In the genomic region with DNA sequence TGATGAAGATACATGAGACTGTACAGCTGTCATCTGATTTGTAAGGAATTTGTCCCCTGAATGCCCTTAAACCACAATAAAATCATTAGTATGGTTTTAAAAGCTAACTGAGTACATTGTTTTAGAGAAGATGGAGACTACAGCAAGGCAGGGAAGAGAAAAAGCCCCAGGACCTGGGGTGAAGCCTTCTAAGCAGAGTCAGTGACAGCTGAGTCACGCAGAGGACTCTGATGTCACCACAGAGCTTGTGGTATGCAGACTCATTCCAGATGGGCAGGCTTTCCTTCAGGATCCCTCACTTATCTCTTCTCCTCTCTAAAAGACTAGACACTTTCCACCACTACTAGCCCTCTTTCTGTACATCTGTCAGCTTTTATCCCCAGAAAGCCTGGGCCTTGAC, we compare ENCODE assay signal across 12 cellular contexts.
DNase-seq lines count a peak whose midpoint lies in the region.
"Had no signal": no experiment of that assay in that cellular context is flagged by ENCODE, and none has a peak within 500 bp of the region (broad histone marks: within the 10 kb centered on the region; RNA-seq: fewer than 3 reads in every experiment).

No MANE protein-coding gene starts in this region.

- in situ Hi-C loops in Caki2 (cut with HindIII; ENCODE audit: low pct_unique_long_range_greater_than_20kb, low sequenced_read_pairs): no loop called here

- peak; percentile 58 for DNase-seq in Caki2 (ENCODE audit: low read depth)
- DNase-seq in H4 (ENCODE audit: low spot score): peak; percentile 56
- DNase-seq in SK-N-DZ (ENCODE audit: low spot score): peak; percentile 30
- DNase-seq in iris pigment epithelial cell (ENCODE audit: low read depth): peak; percentile 2
- no peak for DNase-seq in epidermal melanocyte (ENCODE audit: insufficient read length, low spot score)
- no peak for DNase-seq in activated gamma-delta T cell (lab: John Stamatoyannopoulos, UW)
- DNase-seq in NCI-H510A (lab: John Stamatoyannopoulos, UW): no peak
- DNase-seq in NOMO-1 (lab: John Stamatoyannopoulos, UW; ENCODE audit: unreplicated experiment in 2 of 2): no peak
- DNase-seq: activated CD8-positive, alpha-beta memory T cell treated with anti-CD3 and anti-CD28 coated beads, Interleukin-2, amount 50 U/mL, for 48 hours; GDM1; NCI-H1105; stimulated activated naive CD8-positive, alpha-beta T cell treated with anti-CD3 and anti-CD28 coated beads, Interleukin-15, amount 100 ng/mL, for 72 hours had no signal

Comparison
In these comparisons a context has a peak if more than half of its experiments do, and no peak if none do; other contexts are left out.
1. DNase-seq: peak in Caki2 (single experiment), H4 (single experiment), SK-N-DZ (single experiment) and iris pigment epithelial cell (single experiment); none in epidermal melanocyte (single experiment), activated gamma-delta T cell (single experiment), NCI-H510A (single experiment) and NOMO-1 (0 of 2).